In genomic region chr7:35717013-35717412, GRCh38 we compare ENCODE assay signal across 19 cellular contexts. TPM values are rescaled to one million over a fixed set of nuclear protein-coding genes. Genes with fewer than 3 reads are reported as not detected.
DNase-seq lines count a peak whose midpoint lies in the region; ATAC-seq and TF ChIP-seq lines count a peak whose summit lies in the region.
"Had no signal": no experiment of that assay in that cellular context is flagged by ENCODE, and none has a peak within 500 bp of the region (broad histone marks: within the 10 kb centered on the region; RNA-seq: fewer than 3 reads in every experiment).

No MANE protein-coding gene starts in this region.

- in situ Hi-C loops in gastrocnemius medialis (cut with MboI; ENCODE audit: low sequenced_read_pairs in 4 of 4): loop anchor here in 1 of 4 donors (25.0 kb wide), 2 partner anchors 95 to 620 kb away; partner anchors contain the start of gene SEPTIN7

- no peak for TF ChIP-seq POLR2A in gastrocnemius medialis (IDR thresholded peaks at IDR 0.05)

- H3K27me3 ChIP-seq in heart right ventricle (no peaks in the 10 kb centered on the region), gastrocnemius medialis (no peaks in the 10 kb centered on the region)
- H3K27me3 ChIP-seq: neural progenitor cell, right lobe of liver, SJCRH30 had no signal

- H3K4me3 ChIP-seq in heart right ventricle (peak overlapping the region in 9 of 10 donors; percentile 6 to 46 (median 41)), gastrocnemius medialis (peak overlapping the region; percentile 28 to 35 (median 30))
- H3K4me3 ChIP-seq: A549, neural progenitor cell, right lobe of liver, SJCRH30 had no signal

- H3K36me3 ChIP-seq in heart right ventricle: no peaks in the 10 kb centered on the region
- no peaks in the 10 kb centered on the region for H3K36me3 ChIP-seq in gastrocnemius medialis
- H3K36me3 ChIP-seq: neural progenitor cell, right lobe of liver, SJCRH30 had no signal

- peaks cover 0 to 53% (median 13%) of the 10 kb centered on the region in 9 donors for H3K4me1 ChIP-seq in heart right ventricle
- H3K4me1 ChIP-seq in gastrocnemius medialis: peaks cover 19 to 47% of the 10 kb centered on the region in 2 donors
- H3K4me1 ChIP-seq: neural progenitor cell, right lobe of liver had no signal

- no peak for TF ChIP-seq CTCF in heart right ventricle (IDR thresholded peaks at IDR 0.05)
- no peak for TF ChIP-seq CTCF in gastrocnemius medialis (IDR thresholded peaks at IDR 0.05 in 4 of 5, conservative IDR thresholded peaks at IDR 0.05 in 1 of 5)

- ATAC-seq in heart right ventricle (peak in 1 of 8 donors; percentile 9), gastrocnemius medialis (no peak), HG03521 (IDR thresholded peaks at IDR 0.05; ENCODE audit: unreplicated experiment) (no peak)

- 29 to 35% methylated on average over 1 of the region's 1 CpG for WGBS in heart right ventricle, 2 donors

- intact Hi-C loops in heart right ventricle (cut with DNase I): loop anchor here in 6 of 10 donors (5.0 to 10.0 kb wide), 3 partner anchors 85 to 258 kb away; partner anchors contain the start of gene SEPTIN7 (in 6 of the 6)
- intact Hi-C loops in cardiac septum (cut with DNase I): no loop called here
- intact Hi-C loops in gastrocnemius medialis (cut with DNase I; ENCODE audit: low total_unique reads): loop anchor here (5.0 kb wide), 1 partner anchor 35 kb away; no protein-coding TSS in a partner anchor

- H3K27ac ChIP-seq in heart right ventricle: peak overlapping the region; percentile 44 to 84 (median 71)
- peak overlapping the region; percentile 48 to 75 (median 70) for H3K27ac ChIP-seq in gastrocnemius medialis
- H3K27ac ChIP-seq: A549, neural progenitor cell, right lobe of liver, SJCRH30 had no signal

- DNase-seq in heart right ventricle: no peak
- no peak for DNase-seq in cardiac septum (ENCODE audit: low spot score)
- peak; percentile 65 for DNase-seq in inferior parietal cortex (ENCODE audit: extremely low spot score)
- no peak for DNase-seq in gastrocnemius medialis
- no peak for DNase-seq in midbrain (lab: John Stamatoyannopoulos, UW)
- DNase-seq in activated CD4-positive, alpha-beta T cell treated with anti-CD3 and anti-CD28 coated beads for 1 hour: no peak
- DNase-seq in amygdala (lab: John Stamatoyannopoulos, UW): no peak
- DNase-seq: activated CD4-positive, alpha-beta T cell treated with anti-CD3 and anti-CD28 coated beads for 48 hours; DND-41; mammary epithelial cell; NCI-H187; NCI-H524 treated with DMSO at 0.1 percent for 48 hours; right lobe of liver; stimulated activated CD4-positive, alpha-beta T cell treated with anti-CD3 and anti-CD28 coated beads, Interleukin-4, amount 100 ng/mL, for 1 hour; T1000 had no signal

- no peaks in the 10 kb centered on the region for H3K9me3 ChIP-seq in heart right ventricle
- H3K9me3 ChIP-seq in gastrocnemius medialis: no peaks in the 10 kb centered on the region
- H3K9me3 ChIP-seq: A549, right lobe of liver, SJCRH30 had no signal

RNA-seq across cellular contexts. Expression of gene HERPUD2, which starts 22.1 kb away (rescaled TPM):
- 10 to 100 TPM; 12.3 to 21.3 (median 17.6) TPM for total RNA-seq in heart right ventricle
- 10 to 100 TPM in 1 of 2 donors, 1 to 10 TPM in 1; 7.1 to 11.9 TPM for polyA plus RNA-seq in heart right ventricle
- total RNA-seq in cardiac septum: 17.5 TPM
- total RNA-seq in gastrocnemius medialis: 10 to 100 TPM; 12.2 to 27.8 (median 24.7) TPM
